In genomic region chr7:35185908-35186731, GRCh38 we compare ENCODE assay signal across 8 cellular contexts.
A peak's percentile ranks its signal among the peaks of the same experiment; 100 is the strongest.
DNase-seq lines count a peak whose midpoint lies in the region; ATAC-seq and TF ChIP-seq lines count a peak whose summit lies in the region.

No MANE protein-coding gene starts in this region.

- no peak overlapping the region for H3K27ac ChIP-seq in aorta (ENCODE audit: low read depth in 1 of 2, low read length in 2 of 2)

- no peaks in the 10 kb centered on the region for H3K9me3 ChIP-seq in T-helper 17 cell (ENCODE audit: control insufficient read depth, low read length, poor library complexity, severe bottlenecking)
- no peaks in the 10 kb centered on the region for H3K9me3 ChIP-seq in mucosa of descending colon
- H3K9me3 ChIP-seq in aorta (ENCODE audit: control insufficient read depth, low read length): no peaks in the 10 kb centered on the region

- no peaks in the 10 kb centered on the region for H3K36me3 Mint-ChIP-seq in CD14-positive monocyte
- no peaks in the 10 kb centered on the region for H3K36me3 Mint-ChIP-seq in IgD-negative memory B cell
- H3K36me3 Mint-ChIP-seq in T-helper 17 cell (ENCODE audit: low read depth): peaks cover 7% of the 10 kb centered on the region
- no peaks in the 10 kb centered on the region for H3K36me3 Mint-ChIP-seq in endothelial cell (ENCODE audit: low read depth, unreplicated experiment)

- H3K27me3 ChIP-seq in aorta (ENCODE audit: control insufficient read depth in 1 of 2, insufficient read depth in 2 of 2, low read length in 1 of 2): no peaks in the 10 kb centered on the region

- H3K9me3 Mint-ChIP-seq in CD14-positive monocyte (peaks cover 0 to 6% (median 0%) of the 10 kb centered on the region in 7 donors), IgD-negative memory B cell (no peaks in the 10 kb centered on the region), endothelial cell (ENCODE audit: unreplicated experiment) (no peaks in the 10 kb centered on the region)

- H3K4me1 Mint-ChIP-seq in CD14-positive monocyte (peaks cover 8% of the 10 kb centered on the region), IgD-negative memory B cell (peaks cover 0 to 13% (median 5%) of the 10 kb centered on the region in 3 donors), T-helper 17 cell (peaks cover 11% of the 10 kb centered on the region), endothelial cell (ENCODE audit: unreplicated experiment) (peaks cover 12% of the 10 kb centered on the region)

- H3K36me3 ChIP-seq in mucosa of descending colon (ENCODE audit: low read depth) (no peaks in the 10 kb centered on the region), aorta (ENCODE audit: control insufficient read depth in 1 of 2, insufficient read depth in 2 of 2, low read length in 1 of 2) (no peaks in the 10 kb centered on the region)

- peaks cover 8% of the 10 kb centered on the region for H3K4me1 ChIP-seq in mucosa of descending colon (ENCODE audit: low read depth)
- no peaks in the 10 kb centered on the region for H3K4me1 ChIP-seq in aorta (ENCODE audit: control insufficient read depth in 1 of 2, insufficient read depth in 2 of 2, low read length in 2 of 2)

- DNase-seq in CD14-positive monocyte (ENCODE audit: low spot score) (no peak), T-helper 17 cell (no peak), endothelial cell (ENCODE audit: low spot score) (peak; percentile 51), mucosa of descending colon (peak in 2 of 3 donors; percentile 18 to 45), aorta (peak in 1 of 2 donors; percentile 43)

- H3K27ac Mint-ChIP-seq in CD14-positive monocyte: no peak overlapping the region
- H3K27ac Mint-ChIP-seq in IgD-negative memory B cell: no peak overlapping the region
- H3K27ac Mint-ChIP-seq in T-helper 17 cell: no peak overlapping the region
- no peak overlapping the region for H3K27ac Mint-ChIP-seq in endothelial cell (ENCODE audit: unreplicated experiment)

- ATAC-seq in T-helper 17 cell (no peak), mucosa of descending colon (peak; percentile 26), aorta (ENCODE audit: low FRiP score) (peak; percentile 41), HG02588 (IDR thresholded peaks at IDR 0.05; ENCODE audit: unreplicated experiment) (no peak), HG02870 (IDR thresholded peaks at IDR 0.05; ENCODE audit: unreplicated experiment) (no peak)

- intact Hi-C loops in CD14-positive monocyte (cut with micrococcal nuclease) (no loop called here), mucosa of descending colon (cut with DNase I, micrococcal nuclease) (loop anchor here in 1 of 2 donors (10.0 kb wide), 1 partner anchor 349 kb away; no protein-coding TSS in a partner anchor), aorta (cut with DNase I) (no loop called here)

- H3K4me3 Mint-ChIP-seq in CD14-positive monocyte: peak overlapping the region; percentile 60 to 86
- H3K4me3 Mint-ChIP-seq in IgD-negative memory B cell: peak overlapping the region in 3 of 4 donors; percentile 16 to 80 (median 68)
- peak overlapping the region; percentile 66 for H3K4me3 Mint-ChIP-seq in T-helper 17 cell
- peak overlapping the region; percentile 85 for H3K4me3 Mint-ChIP-seq in endothelial cell (ENCODE audit: unreplicated experiment)

- H3K4me3 ChIP-seq in mucosa of descending colon (no peak overlapping the region), aorta (ENCODE audit: low read length in 2 of 2) (no peak overlapping the region)

- 1% methylated on average over 66 to 67 of the region's 67 CpGs for WGBS in aorta, 2 donors

- TF ChIP-seq CTCF in CD14-positive monocyte (IDR thresholded peaks at IDR 0.05) (no peak), endothelial cell (IDR thresholded peaks at IDR 0.05; ENCODE audit: unreplicated experiment) (no peak), mucosa of descending colon (IDR thresholded peaks at IDR 0.05) (no peak)

- H3K27me3 Mint-ChIP-seq in CD14-positive monocyte (ENCODE audit: low read depth in 3 of 3): peaks cover 34 to 42% (median 40%) of the 10 kb centered on the region in 3 donors
- peaks cover 21% of the 10 kb centered on the region for H3K27me3 Mint-ChIP-seq in IgD-negative memory B cell
- H3K27me3 Mint-ChIP-seq in T-helper 17 cell: peaks cover 32% of the 10 kb centered on the region
- H3K27me3 Mint-ChIP-seq in endothelial cell (ENCODE audit: unreplicated experiment): peaks cover 9% of the 10 kb centered on the region

Comparison
In these comparisons a context has a peak if more than half of its experiments do, and no peak if none do; other contexts are left out.
1. DNase-seq: peak in endothelial cell (single experiment) and mucosa of descending colon (2 of 3); none in CD14-positive monocyte (single experiment) and T-helper 17 cell (0 of 3).
2. ATAC-seq: peak in mucosa of descending colon (single experiment) and aorta (single experiment); none in T-helper 17 cell (single experiment), HG02588 (single experiment) and HG02870 (single experiment).
3. Peak in every context shown above with its lines, with median percentiles within 50 percentile points of each other: H3K4me3 Mint-ChIP-seq.